32 cellular contexts compared by ENCODE assay signal in genomic region chr5:126046996-126047395, GRCh38.
"Had no signal": no experiment of that assay in that cellular context is flagged by ENCODE, and none has a peak within 500 bp of the region (broad histone marks: within the 10 kb centered on the region; RNA-seq: fewer than 3 reads in every experiment).

No MANE protein-coding gene starts in this region.

- H3K27ac ChIP-seq: coronary artery, dorsolateral prefrontal cortex, gastrocnemius medialis, hepatocyte, parathyroid adenoma, psoas muscle, sigmoid colon, stomach, thyroid gland, upper lobe of right lung, VCaP had no signal

- H3K4me3 Mint-ChIP-seq: activated naive CD8-positive, alpha-beta T cell; nephron progenitor cell; stimulated activated naive B cell treated with anti-CD40 and anti-IgM and Interleukin-4, amounts not matched to agents 10 μg/mL and 1 μg/mL and 100 μg/mL, for 72 hours had no signal

- H3K36me3 ChIP-seq: gastrocnemius medialis, sigmoid colon, stomach, thyroid gland, upper lobe of right lung had no signal

- ATAC-seq: activated CD4-positive, CD25-positive, alpha-beta regulatory T cell treated with anti-CD3 and anti-CD28 coated beads, Interleukin-2, amount 50 U/mL, for 24 hours; gastrocnemius medialis; left cardiac atrium; psoas muscle; stimulated activated naive B cell treated with anti-CD40 and anti-IgM and Interleukin-4, amounts not matched to agents 10 μg/mL and 1 μg/mL and 100 μg/mL, for 72 hours; upper lobe of right lung had no signal

- H3K27me3 ChIP-seq: dorsolateral prefrontal cortex, gastrocnemius medialis, hepatocyte, sigmoid colon, stomach, thyroid gland, upper lobe of right lung had no signal

- H3K4me3 ChIP-seq: coronary artery, dorsolateral prefrontal cortex, gastrocnemius medialis, hepatocyte, psoas muscle, sigmoid colon, stomach, thyroid gland, upper lobe of right lung had no signal

- H3K27me3 Mint-ChIP-seq: activated naive CD8-positive, alpha-beta T cell; stimulated activated naive B cell treated with anti-CD40 and anti-IgM and Interleukin-4, amounts not matched to agents 10 μg/mL and 1 μg/mL and 100 μg/mL, for 72 hours had no signal

- H3K36me3 Mint-ChIP-seq: activated naive CD8-positive, alpha-beta T cell; stimulated activated naive B cell treated with anti-CD40 and anti-IgM and Interleukin-4, amounts not matched to agents 10 μg/mL and 1 μg/mL and 100 μg/mL, for 72 hours had no signal

- H3K9me3 ChIP-seq: gastrocnemius medialis, psoas muscle, sigmoid colon, stomach, thyroid gland, upper lobe of right lung had no signal

- DNase-seq: activated CD4-positive, alpha-beta T cell treated with anti-CD3 and anti-CD28 coated beads for 48 hours; activated CD4-positive, alpha-beta T cell treated with anti-CD3 and anti-CD28 coated beads, Interleukin-2, amount 50 U/mL, for 48 hours; activated CD8-positive, alpha-beta memory T cell treated with anti-CD3 and anti-CD28 coated beads for 24 hours; activated effector memory CD4-positive, alpha-beta T cell treated with Interleukin-2 at 50 U/mL for 16 hours; activated naive CD4-positive, alpha-beta T cell treated with Interleukin-2 at 50 U/mL for 16 hours; anterior cingulate cortex; dorsolateral prefrontal cortex; effector memory CD4-positive, alpha-beta T cell; erythroblast; gastrocnemius medialis; glutamatergic neuron; left cardiac atrium; mammary epithelial cell; nephron progenitor cell; occipital lobe; psoas muscle; sigmoid colon; small intestine; stimulated activated CD4-positive, alpha-beta T cell treated with anti-CD3 and anti-CD28 coated beads, Interleukin-1b, Interleukin-23, amount 100 ng/mL, for 48 hours; stimulated activated CD4-positive, alpha-beta T cell treated with anti-CD3 and anti-CD28 coated beads, Interleukin-4, amount 100 ng/mL, for 4 hours; stimulated activated CD8-positive, alpha-beta memory T cell treated with anti-CD3 and anti-CD28 coated beads, Interleukin-4, amount 100 ng/mL, for 48 hours; stimulated activated naive B cell treated with anti-CD40 and anti-IgM and Interleukin-4, amounts not matched to agents 10 μg/mL and 1 μg/mL and 100 μg/mL, for 72 hours; stomach; T-helper 9 cell; thyroid gland; upper lobe of right lung had no signal

- H3K4me1 ChIP-seq: gastrocnemius medialis, parathyroid adenoma, psoas muscle, thyroid gland, upper lobe of right lung had no signal

- H3K4me1 Mint-ChIP-seq: stimulated activated naive B cell treated with anti-CD40 and anti-IgM and Interleukin-4, amounts not matched to agents 10 μg/mL and 1 μg/mL and 100 μg/mL, for 72 hours had no signal

- H3K27ac Mint-ChIP-seq: activated naive CD8-positive, alpha-beta T cell; nephron progenitor cell; stimulated activated naive B cell treated with anti-CD40 and anti-IgM and Interleukin-4, amounts not matched to agents 10 μg/mL and 1 μg/mL and 100 μg/mL, for 72 hours had no signal
